ENCODE assay signal across 20 cellular contexts in the genomic region with DNA sequence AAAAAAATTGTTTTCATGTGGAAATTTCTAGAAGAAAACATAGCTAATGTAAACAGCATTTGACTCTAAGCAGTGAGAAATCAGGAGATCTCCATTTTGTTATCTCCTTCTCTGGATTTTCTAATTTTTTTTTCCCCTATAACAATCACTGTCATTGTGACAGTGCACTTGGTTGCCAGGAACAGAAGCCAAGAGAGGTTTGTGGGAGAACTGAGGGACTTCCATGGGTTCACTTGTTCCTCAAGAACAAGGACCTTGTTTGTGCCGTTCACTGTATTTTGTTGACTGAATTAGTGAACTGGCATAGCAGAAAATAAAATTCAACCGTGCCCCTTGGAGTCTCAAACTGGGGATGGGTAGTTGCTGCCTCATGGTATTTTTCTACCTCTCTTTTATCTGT. TPM values are rescaled to one million over a fixed set of nuclear protein-coding genes. Genes with fewer than 3 reads are reported as not detected.
DNase-seq lines count a peak whose midpoint lies in the region; ATAC-seq and FAIRE-seq lines count a peak whose summit lies in the region.
"Had no signal": no experiment of that assay in that cellular context is flagged by ENCODE, and none has a peak within 500 bp of the region (broad histone marks: within the 10 kb centered on the region; RNA-seq: fewer than 3 reads in every experiment).

No MANE protein-coding gene starts in this region.

- H3K27ac Mint-ChIP-seq in activated naive CD8-positive, alpha-beta T cell treated with anti-CD3 and anti-CD28 coated beads, Interleukin-2, amount 50 U/mL, for 24 hours, result no peak overlapping the region
- H3K27ac Mint-ChIP-seq: CD8-positive, alpha-beta memory T cell had no signal

- FAIRE-seq in GM19239 (lab: Jason Lieb, UNC), result no peak
- FAIRE-seq: A204.1, D721Med, GM12891, GM18507, H1 had no signal

- H3K9me3 Mint-ChIP-seq in activated naive CD8-positive, alpha-beta T cell treated with anti-CD3 and anti-CD28 coated beads, Interleukin-2, amount 50 U/mL, for 24 hours, result no peaks in the 10 kb centered on the region
- H3K9me3 Mint-ChIP-seq: CD8-positive, alpha-beta memory T cell had no signal

- intact Hi-C loops in sciatic nerve (cut with DNase I), result no loop called here

- peaks cover 20% of the 10 kb centered on the region for H3K27me3 Mint-ChIP-seq in activated naive CD8-positive, alpha-beta T cell treated with anti-CD3 and anti-CD28 coated beads, Interleukin-2, amount 50 U/mL, for 24 hours

- no peaks in the 10 kb centered on the region for H3K36me3 Mint-ChIP-seq in activated naive CD8-positive, alpha-beta T cell treated with anti-CD3 and anti-CD28 coated beads, Interleukin-2, amount 50 U/mL, for 24 hours (ENCODE audit: low read depth)

- H3K4me1 Mint-ChIP-seq in activated naive CD8-positive, alpha-beta T cell treated with anti-CD3 and anti-CD28 coated beads, Interleukin-2, amount 50 U/mL, for 24 hours, result peaks cover 10% of the 10 kb centered on the region

- no peak overlapping the region for H3K4me3 Mint-ChIP-seq in activated naive CD8-positive, alpha-beta T cell treated with anti-CD3 and anti-CD28 coated beads, Interleukin-2, amount 50 U/mL, for 24 hours
- H3K4me3 Mint-ChIP-seq: CD8-positive, alpha-beta memory T cell had no signal

- ATAC-seq in sciatic nerve (peak; percentile 81), GM18502 (IDR thresholded peaks at IDR 0.05; ENCODE audit: poor library complexity, unreplicated experiment) (no peak), GM18858 (IDR thresholded peaks at IDR 0.05; ENCODE audit: unreplicated experiment) (no peak)
- ATAC-seq in activated naive CD8-positive, alpha-beta T cell treated with anti-CD3 and anti-CD28 coated beads, Interleukin-2, amount 50 U/mL, for 24 hours, result no peak
- ATAC-seq: Panc1 had no signal

- peak in 10 of 14 donors; percentile 12 to 66 (median 28) for DNase-seq in C1 segment of cervical spinal cord (lab: John Stamatoyannopoulos, UW)
- DNase-seq in epidermal melanocyte (ENCODE audit: insufficient read length, low spot score), result peak; percentile 84
- DNase-seq in medulla oblongata (ENCODE audit: extremely low spot score), result peak; percentile 96
- DNase-seq in sciatic nerve (ENCODE audit: low spot score), result no peak
- DNase-seq in activated naive CD8-positive, alpha-beta T cell treated with anti-CD3 and anti-CD28 coated beads, Interleukin-2, amount 50 U/mL, for 24 hours, result no peak
- no peak for DNase-seq in GM19239 (ENCODE audit: insufficient read length, low spot score)
- DNase-seq: CD8-positive, alpha-beta memory T cell; NCI-H1417 treated with DMSO at 0.1 percent for 48 hours; NCI-H1930; NCI-H226; NCI-H524 had no signal

RNA-seq across cellular contexts. Expression of gene SHISA7, which starts 17.1 kb away (rescaled TPM):
- total RNA-seq in sciatic nerve, result 9.0 TPM
- total RNA-seq: CD8-positive, alpha-beta memory T cell; SJSA1 had no signal

RNA-seq across cellular contexts. Expression of gene UBE2S, which starts 18.5 kb away (rescaled TPM):
- 17.1 TPM for total RNA-seq in sciatic nerve

RNA-seq across cellular contexts. Expression of gene ISOC2, which starts 35.4 kb away (rescaled TPM):
- 35.7 TPM for total RNA-seq in sciatic nerve

RNA-seq across cellular contexts. Expression of gene C19orf85, which starts 38.5 kb away (rescaled TPM):
- not detected for total RNA-seq in sciatic nerve
- total RNA-seq: CD8-positive, alpha-beta memory T cell; SJSA1 had no signal

RNA-seq across cellular contexts. Expression of gene RPL28, which starts 40.3 kb away (rescaled TPM):
- 902 TPM for total RNA-seq in sciatic nerve

Comparison
In these comparisons a context has a peak if more than half of its experiments do, and no peak if none do; other contexts are left out.
1. DNase-seq: peak in C1 segment of cervical spinal cord (10 of 14), epidermal melanocyte (single experiment) and medulla oblongata (single experiment); none in sciatic nerve (single experiment), activated naive CD8-positive, alpha-beta T cell treated with anti-CD3 and anti-CD28 coated beads, Interleukin-2, amount 50 U/mL, for 24 hours (single experiment) and GM19239 (single experiment).